ENCODE assay signal across 16 cellular contexts in genomic region chr12:57904426-57904825, GRCh38. TPM values are rescaled to one million over a fixed set of nuclear protein-coding genes. Genes with fewer than 3 reads are reported as not detected.
DNase-seq lines count a peak whose midpoint lies in the region; ATAC-seq and TF ChIP-seq lines count a peak whose summit lies in the region.
"Had no signal": no experiment of that assay in that cellular context is flagged by ENCODE, and none has a peak within 500 bp of the region (broad histone marks: within the 10 kb centered on the region; RNA-seq: fewer than 3 reads in every experiment).

No MANE protein-coding gene starts in this region.

- DNase-seq in GM23338 (ENCODE audit: low spot score): no peak
- DNase-seq in RPMI8226: peak; percentile 29
- no peak for DNase-seq in GM19240 (ENCODE audit: insufficient read length, low spot score)
- DNase-seq: C1 segment of cervical spinal cord; Calu3; CD4-positive, alpha-beta memory T cell; COR-L47; DMS153; DMS79 treated with DMSO at 0.1 percent for 48 hours; GDM1; GOT3 had no signal

- no peak overlapping the region for H3K4me3 ChIP-seq in GM23338
- H3K4me3 ChIP-seq in KMS-11 (IDR thresholded peaks at IDR 0.05; ENCODE audit: insufficient read depth, low read depth, low read length): no peak overlapping the region
- H3K4me3 ChIP-seq: GM12878, HAP-1 had no signal

- no peaks in the 10 kb centered on the region; the same call in 2 of the 3 replicates for H3K9me3 Mint-ChIP-seq in GM23338

- TF ChIP-seq CTCF in GM23338 (conservative IDR thresholded peaks at IDR 0.05; ENCODE audit: low read depth in 2 of 2): no peak
- no peak for TF ChIP-seq CTCF in KMS-11 (conservative IDR thresholded peaks at IDR 0.05; ENCODE audit: low read depth, low read length)

- peaks cover 8% of the 10 kb centered on the region for H3K4me1 Mint-ChIP-seq in GM23338

- no peak overlapping the region for H3K9ac ChIP-seq in KMS-11

- no peak overlapping the region for H3K4me3 Mint-ChIP-seq in GM23338

- H3K36me3 Mint-ChIP-seq in GM23338 (ENCODE audit: low read depth): no peaks in the 10 kb centered on the region
- H3K36me3 Mint-ChIP-seq: CD4-positive, alpha-beta memory T cell had no signal

- ATAC-seq in GM23338 (no peak), HG03432 (IDR thresholded peaks at IDR 0.05; ENCODE audit: unreplicated experiment) (no peak), HG03460 (IDR thresholded peaks at IDR 0.05; ENCODE audit: unreplicated experiment) (no peak)

- H3K27ac Mint-ChIP-seq in GM23338: no peak overlapping the region

- no peak overlapping the region for H3K27ac ChIP-seq in GM23338 (ENCODE audit: low read depth)
- H3K27ac ChIP-seq in KMS-11: no peak overlapping the region

- H2AFZ ChIP-seq in GM23338 (peak overlapping the region; percentile 49; the same call in 1 of the 2 replicates), KMS-11 (ENCODE audit: low read depth) (no peak overlapping the region; the same call in 1 of the 2 replicates)

- H3K27me3 ChIP-seq in GM23338 (ENCODE audit: insufficient read depth): peaks cover 10% of the 10 kb centered on the region; the same call in 1 of the 2 replicates
- no peaks in the 10 kb centered on the region for H3K27me3 ChIP-seq in KMS-11 (ENCODE audit: insufficient read depth, low read depth)

- H3K36me3 ChIP-seq in GM23338 (ENCODE audit: insufficient read depth) (no peaks in the 10 kb centered on the region), KMS-11 (ENCODE audit: insufficient read depth) (no peaks in the 10 kb centered on the region)
- H3K36me3 ChIP-seq: HAP-1 had no signal

- H3K4me1 ChIP-seq in GM23338 (ENCODE audit: insufficient read depth) (no peaks in the 10 kb centered on the region; the same call in 1 of the 2 replicates), KMS-11 (ENCODE audit: low read depth, poor library complexity, severe bottlenecking) (peaks cover 53% of the 10 kb centered on the region)

- no peaks in the 10 kb centered on the region for H3F3A ChIP-seq in GM23338 (replicated peaks; ENCODE audit: low read depth)

- peaks cover 8% of the 10 kb centered on the region for H3K27me3 Mint-ChIP-seq in GM23338 (ENCODE audit: insufficient read depth, low read depth, poor library complexity)

- no peaks in the 10 kb centered on the region for H4K20me1 ChIP-seq in GM23338 (replicated peaks; ENCODE audit: insufficient read depth)
- no peaks in the 10 kb centered on the region for H4K20me1 ChIP-seq in KMS-11 (ENCODE audit: insufficient read depth)

- no peaks in the 10 kb centered on the region for H3K9me2 ChIP-seq in GM23338 (ENCODE audit: insufficient read depth)

- H3K4me2 ChIP-seq in GM23338: no peak overlapping the region
- H3K4me2 ChIP-seq in KMS-11: peak overlapping the region; percentile 48; the same call in 1 of the 2 replicates

- H3K79me2 ChIP-seq in GM23338 (replicated peaks; ENCODE audit: insufficient read depth) (no peaks in the 10 kb centered on the region), KMS-11 (ENCODE audit: insufficient read depth, low read depth) (no peaks in the 10 kb centered on the region)

TF ChIP-seq in GM23338, 12 proteins besides CTCF, POLR2A, EP300 and RAD21:
- no peak for TF ChIP-seq ZNF462 (CRISPR knock-in tag; IDR thresholded peaks at IDR 0.05)
- no peak for TF ChIP-seq JUNB (IDR thresholded peaks at IDR 0.05; ENCODE audit: unreplicated experiment)
- no peak for TF ChIP-seq EZH2 (IDR thresholded peaks at IDR 0.05; ENCODE audit: low read depth, unreplicated experiment)
- TF ChIP-seq STAT1 (IDR thresholded peaks at IDR 0.05; ENCODE audit: unreplicated experiment): no peak
- no peak for TF ChIP-seq CREB1 (CRISPR knock-in tag; IDR thresholded peaks at IDR 0.05; ENCODE audit: low read depth)
- no peak for TF ChIP-seq EZH2phosphoT487 (IDR thresholded peaks at IDR 0.05; ENCODE audit: unreplicated experiment)

RNA-seq across cellular contexts. Expression of gene ATP23, which starts 36.9 kb away (rescaled TPM):
- 14.7 and 22.4 TPM in 2 replicates for total RNA-seq in GM23338 (2014; rRNA removed; shearing (Covaris generic))
- 21.0 and 22.1 TPM in 2 replicates for polyA plus RNA-seq in GM23338 (2016; fragmentation: Nextera tagmentation; extraction: Ambion mirVana)

RNA-seq across cellular contexts. Expression of gene CTDSP2, which starts 57.9 kb away (rescaled TPM):
- 66.3 and 81.9 TPM in 2 replicates for total RNA-seq in GM23338 (2014; rRNA removed; shearing (Covaris generic))
- 20.8 and 22.8 TPM in 2 replicates for polyA plus RNA-seq in GM23338 (2016; fragmentation: Nextera tagmentation; extraction: Ambion mirVana)
